In the genomic region with DNA sequence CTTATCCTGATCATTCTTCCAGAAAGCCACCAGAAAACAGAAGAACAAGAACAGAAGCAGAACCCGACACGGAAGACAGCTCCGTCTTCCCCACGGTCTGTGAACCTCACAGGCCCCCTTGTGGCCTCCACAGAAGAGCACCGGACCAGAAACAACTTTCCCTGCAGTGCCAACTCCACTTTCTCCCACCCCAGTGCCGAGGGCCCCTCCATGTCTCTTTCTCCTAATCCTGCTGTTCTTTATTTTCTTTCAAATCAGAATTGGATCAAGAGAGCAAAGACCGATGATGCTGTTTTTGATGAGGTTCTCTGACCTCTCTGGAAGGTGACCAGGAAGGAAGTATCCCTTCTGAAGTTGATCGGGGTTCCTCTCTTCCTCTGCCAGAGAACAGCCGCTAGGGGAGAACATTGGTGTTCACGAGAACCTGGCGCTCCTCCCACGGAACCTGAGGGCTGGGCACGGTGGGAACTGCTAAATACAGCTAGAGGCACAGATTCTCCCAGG, we compare ENCODE assay signal across 1 cellular context.
TF ChIP-seq lines count a peak whose summit lies in the region.

No MANE protein-coding gene starts in this region.

TF ChIP-seq in H1, 55 proteins besides CTCF, POLR2A, EP300 and RAD21:
- TF ChIP-seq SRF (IDR thresholded peaks at IDR 0.05; ENCODE audit: low read depth, low read length), result no peak
- TF ChIP-seq HDAC6 (IDR thresholded peaks at IDR 0.05; ENCODE audit: low read depth, low read length), result no peak
- peak; percentile 17; the same call in 1 of the 2 replicates for TF ChIP-seq YY1 (IDR thresholded peaks at IDR 0.05; ENCODE audit: low read depth, low read length)
- TF ChIP-seq PHF8 (conservative IDR thresholded peaks at IDR 0.05; ENCODE audit: low read depth, low read length), result no peak
